ENCODE assay signal across 19 cellular contexts in the genomic region with DNA sequence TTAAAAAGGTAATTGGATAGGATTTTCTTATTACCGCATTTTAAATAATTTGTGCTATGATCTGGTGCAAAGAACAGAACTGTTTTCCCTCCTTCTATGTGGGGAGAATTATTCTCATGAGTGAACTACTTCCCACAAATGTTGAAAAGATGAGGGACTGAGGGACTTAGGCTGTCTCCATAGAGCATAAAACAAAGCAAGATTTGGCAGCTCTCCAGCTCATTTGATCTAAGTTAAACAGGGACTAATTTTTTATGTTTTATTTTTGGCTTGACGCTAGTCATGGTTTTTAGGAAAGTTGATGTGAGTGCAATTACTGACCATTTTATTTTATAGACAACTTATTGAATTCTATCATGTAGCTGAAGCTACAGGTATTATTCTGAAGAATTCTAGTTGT.
A peak's percentile ranks its signal among the peaks of the same experiment; 100 is the strongest.
DNase-seq lines count a peak whose midpoint lies in the region; ATAC-seq and TF ChIP-seq lines count a peak whose summit lies in the region.
"Had no signal": no experiment of that assay in that cellular context is flagged by ENCODE, and none has a peak within 500 bp of the region (broad histone marks: within the 10 kb centered on the region; RNA-seq: fewer than 3 reads in every experiment).

No MANE protein-coding gene starts in this region.

- H3K4me1 ChIP-seq in left ventricle myocardium inferior, result peaks cover 18% of the 10 kb centered on the region

- no peak for DNase-seq in left ventricle myocardium inferior
- no peak for DNase-seq in cardiac septum (ENCODE audit: low spot score)
- DNase-seq in NCI-H1105 treated with DMSO at 0.1 percent for 48 hours (lab: John Stamatoyannopoulos, UW), result peak; percentile 78
- DNase-seq in cardiac fibroblast (ENCODE audit: low read depth in 2 of 2), result peak; percentile 5 to 12
- peak; percentile 3 to 23 for DNase-seq in lung microvascular endothelial cell (ENCODE audit: low read depth in 2 of 2)
- no peak for DNase-seq in kidney tubule cell (ENCODE audit: low spot score)
- no peak for DNase-seq in T-helper 2 cell
- DNase-seq: ACHN, AML-193, DMS153, GF-D8, H9, NCI-H1436 treated with DMSO at 0.1 percent for 48 hours, NCI-H2029 treated with DMSO at 0.1 percent for 48 hours, NCI-H524 had no signal

- intact Hi-C loops in left ventricle myocardium inferior (cut with micrococcal nuclease), result no loop called here
- intact Hi-C loops in cardiac septum (cut with DNase I), result no loop called here

- H3K4me3 ChIP-seq in left ventricle myocardium inferior (no peak overlapping the region), cardiac fibroblast (replicated peaks in 1 of 2; ENCODE audit: low read depth in 2 of 2, low read length in 2 of 2) (no peak overlapping the region)
- H3K4me3 ChIP-seq: SK-N-MC had no signal

- H3K27me3 ChIP-seq in left ventricle myocardium inferior (ENCODE audit: low read depth), result no peaks in the 10 kb centered on the region

- no peaks in the 10 kb centered on the region for H3K36me3 ChIP-seq in left ventricle myocardium inferior

- H3K27ac ChIP-seq in left ventricle myocardium inferior (replicated peaks), result peak overlapping the region; percentile 57
- H3K27ac ChIP-seq: C4-2B, KMS-11, SK-N-MC had no signal

- no peak for ATAC-seq in GM18868 (IDR thresholded peaks at IDR 0.05; ENCODE audit: unreplicated experiment)

- TF ChIP-seq CTCF in left ventricle myocardium inferior (IDR thresholded peaks at IDR 0.05; ENCODE audit: borderline replicate concordance) (no peak), cardiac fibroblast (IDR thresholded peaks at IDR 0.05; ENCODE audit: low read depth, low read length) (no peak)

- peaks cover 3% of the 10 kb centered on the region for H3K9me3 ChIP-seq in left ventricle myocardium inferior (replicated peaks)

Comparison
In these comparisons a context has a peak if more than half of its experiments do, and no peak if none do; other contexts are left out.
1. DNase-seq: peak in NCI-H1105 treated with DMSO at 0.1 percent for 48 hours (single experiment), cardiac fibroblast (2 of 2) and lung microvascular endothelial cell (2 of 2); none in left ventricle myocardium inferior (single experiment), cardiac septum (single experiment), kidney tubule cell (single experiment) and T-helper 2 cell (0 of 5).